In genomic region chr14:53218161-53218560, GRCh38 we compare ENCODE assay signal across 8 cellular contexts.
DNase-seq lines count a peak whose midpoint lies in the region; ATAC-seq and TF ChIP-seq lines count a peak whose summit lies in the region.

No MANE protein-coding gene starts in this region.

- H3K27me3 ChIP-seq in smooth muscle cell (ENCODE audit: low read depth) = no peaks in the 10 kb centered on the region

- peak overlapping the region; percentile 70 for H2AFZ ChIP-seq in smooth muscle cell (ENCODE audit: low read depth)

- no peak for TF ChIP-seq CTCF in glutamatergic neuron (IDR thresholded peaks at IDR 0.05; ENCODE audit: partially characterized antibody, unreplicated experiment)
- TF ChIP-seq CTCF in smooth muscle cell (IDR thresholded peaks at IDR 0.05; ENCODE audit: borderline replicate concordance, insufficient read depth, poor library complexity, severe bottlenecking) = no peak

- peak overlapping the region; percentile 65 for H3K4me3 ChIP-seq in smooth muscle cell

- no peaks in the 10 kb centered on the region for H3K79me2 ChIP-seq in smooth muscle cell (ENCODE audit: low read depth)

- H3K4me1 Mint-ChIP-seq in T-cell = peaks cover 6 to 12% (median 9%) of the 10 kb centered on the region in 3 donors
- no peaks in the 10 kb centered on the region for H3K4me1 Mint-ChIP-seq in glutamatergic neuron (ENCODE audit: low read depth, unreplicated experiment)

- POLR2A ChIA-PET in T-cell (lab: Charles Lee) = interaction anchor here in 1 of 2 donors (0.6 to 1.4 kb wide), 6 partner anchors 66 to 1225 kb away, joined by 3 to 4 read pairs (median 4); partner anchors contain the start of genes GPR137C and TXNDC16

- ATAC-seq in T-cell (replicated peaks in 1 of 4) = no peak
- no peak for ATAC-seq in GM21717 (IDR thresholded peaks at IDR 0.05; ENCODE audit: unreplicated experiment)
- ATAC-seq in HG03175 (IDR thresholded peaks at IDR 0.05; ENCODE audit: unreplicated experiment) = no peak

- H3K4me2 ChIP-seq in smooth muscle cell = peak overlapping the region; percentile 90

- H3K27me3 Mint-ChIP-seq in T-cell (no peaks in the 10 kb centered on the region), glutamatergic neuron (ENCODE audit: unreplicated experiment) (no peaks in the 10 kb centered on the region)

- no peak overlapping the region for H3K27ac ChIP-seq in smooth muscle cell (ENCODE audit: low read depth)

- H3K9me3 Mint-ChIP-seq in T-cell = no peaks in the 10 kb centered on the region
- no peaks in the 10 kb centered on the region for H3K9me3 Mint-ChIP-seq in glutamatergic neuron (ENCODE audit: unreplicated experiment)

- no peaks in the 10 kb centered on the region for H3K9me3 ChIP-seq in smooth muscle cell (replicated peaks; ENCODE audit: low read depth)

- H4K20me1 ChIP-seq in smooth muscle cell (ENCODE audit: low read depth) = no peaks in the 10 kb centered on the region

- no peak overlapping the region for H3K9ac ChIP-seq in smooth muscle cell (ENCODE audit: low read depth)

- H3K4me3 Mint-ChIP-seq in T-cell (peak overlapping the region; percentile 77 to 85 (median 80)), glutamatergic neuron (ENCODE audit: unreplicated experiment) (peak overlapping the region; percentile 78)

- CTCF ChIA-PET in T-cell (lab: Charles Lee) = interaction anchor here (0.5 to 1.7 kb wide), 7 partner anchors 11 to 393 kb away, joined by 3 to 10 read pairs (median 4); partner anchors contain the start of gene DDHD1 (in 1 of the 2)

- no peaks in the 10 kb centered on the region for H3K4me1 ChIP-seq in smooth muscle cell (ENCODE audit: low read depth)

- H3F3A ChIP-seq in smooth muscle cell (ENCODE audit: low read depth) = no peaks in the 10 kb centered on the region

- DNase-seq in DMS53 (lab: John Stamatoyannopoulos, UW) (peak; percentile 10), DMS53 treated with DMSO at 0.1 percent for 48 hours (lab: John Stamatoyannopoulos, UW; ENCODE audit: unreplicated experiment) (no peak), T-cell (no peak), glutamatergic neuron (no peak), smooth muscle cell (lab: John Stamatoyannopoulos, UW; ENCODE audit: unreplicated experiment) (no peak), NCI-H510A (lab: John Stamatoyannopoulos, UW) (no peak)

- no peaks in the 10 kb centered on the region for H3K36me3 ChIP-seq in smooth muscle cell (ENCODE audit: low read depth)

- WGBS in smooth muscle cell (ENCODE audit: low lambda C conversion rate) = 81% methylated on average over 2 of the region's 2 CpGs

- H3K36me3 Mint-ChIP-seq in T-cell (no peaks in the 10 kb centered on the region), glutamatergic neuron (ENCODE audit: unreplicated experiment) (no peaks in the 10 kb centered on the region)

- H3K27ac Mint-ChIP-seq in T-cell (peak overlapping the region in 1 of 2 donors; percentile 60), glutamatergic neuron (ENCODE audit: unreplicated experiment) (no peak overlapping the region)
